Comparison of ENCODE assay signal across 12 cellular contexts in genomic region chr6:399785-400517, GRCh38. TPM values are rescaled to one million over a fixed set of nuclear protein-coding genes. Genes with fewer than 3 reads are reported as not detected.
A peak's percentile ranks its signal among the peaks of the same experiment; 100 is the strongest.
DNase-seq lines count a peak whose midpoint lies in the region; ATAC-seq and TF ChIP-seq lines count a peak whose summit lies in the region.
"Had no signal": no experiment of that assay in that cellular context is flagged by ENCODE, and none has a peak within 500 bp of the region (broad histone marks: within the 10 kb centered on the region; RNA-seq: fewer than 3 reads in every experiment).

No MANE protein-coding gene starts in this region.

- peaks cover 8 to 38% of the 10 kb centered on the region in 2 donors for H3K27me3 ChIP-seq in left lung
- H3K27me3 ChIP-seq in adrenal gland: no peaks in the 10 kb centered on the region

- no peak for TF ChIP-seq CTCF in left lung (IDR thresholded peaks at IDR 0.05)
- TF ChIP-seq CTCF in WTC11 (IDR thresholded peaks at IDR 0.05): no peak
- TF ChIP-seq CTCF in adrenal gland (IDR thresholded peaks at IDR 0.05): no peak

- 53 to 74% (median 68%) methylated on average over 11 of the region's 11 CpGs for WGBS in adrenal gland, 4 donors

- H3K4me3 ChIP-seq in left lung (no peak overlapping the region), adrenal gland (no peak overlapping the region)

- no peak overlapping the region for H3K27ac Mint-ChIP-seq in WTC11
- H3K27ac Mint-ChIP-seq: brain had no signal

- CTCF ChIA-PET in WTC11 (lab: Charles Lee): interaction anchor here (0.6 to 1.2 kb wide), 3 partner anchors 9 to 284 kb away, joined by 3 to 9 read pairs (median 5); no protein-coding TSS in a partner anchor

- peak; percentile 39 for ATAC-seq in GM18499 (IDR thresholded peaks at IDR 0.05; ENCODE audit: insufficient read depth, unreplicated experiment)
- ATAC-seq in GM21576 (IDR thresholded peaks at IDR 0.05; ENCODE audit: unreplicated experiment): peak; percentile 55
- peak; percentile 62 for ATAC-seq in left lung
- ATAC-seq in WTC11: no peak

- intact Hi-C loops in left lung (cut with DNase I) (no loop called here), adrenal gland (cut with DNase I) (no loop called here)

- TF ChIP-seq POLR2A in adrenal gland (IDR thresholded peaks at IDR 0.05): no peak

- H3K27ac ChIP-seq in left lung (no peak overlapping the region), adrenal gland (no peak overlapping the region)

- no peak overlapping the region for H3K4me3 Mint-ChIP-seq in WTC11
- H3K4me3 Mint-ChIP-seq: brain had no signal

- H3K9me3 Mint-ChIP-seq in WTC11: no peaks in the 10 kb centered on the region

- H3K36me3 ChIP-seq in left lung (no peaks in the 10 kb centered on the region), adrenal gland (replicated peaks in 1 of 2) (no peaks in the 10 kb centered on the region)

- no peaks in the 10 kb centered on the region for H3K9me3 ChIP-seq in left lung
- H3K9me3 ChIP-seq in adrenal gland (replicated peaks in 1 of 3): no peaks in the 10 kb centered on the region

- DNase-seq in OCI-M1 (lab: John Stamatoyannopoulos, UW): peak; percentile 19
- no peak for DNase-seq in left lung
- no peak for DNase-seq in A172 (ENCODE audit: low spot score)
- no peak for DNase-seq in hepatic stellate cell (ENCODE audit: low spot score)
- no peak for DNase-seq in WTC11 (ENCODE audit: low spot score)
- DNase-seq in adrenal gland: no peak
- DNase-seq: foreskin melanocyte, GF-D8, NCI-H1694 treated with DMSO at 0.1 percent for 48 hours had no signal

- no peaks in the 10 kb centered on the region for H3K4me1 Mint-ChIP-seq in WTC11
- H3K4me1 Mint-ChIP-seq: brain had no signal

- H3K4me1 ChIP-seq in left lung (no peaks in the 10 kb centered on the region), adrenal gland (replicated peaks in 1 of 2) (no peaks in the 10 kb centered on the region)

- H3K27me3 Mint-ChIP-seq in WTC11 (ENCODE audit: low read depth): peaks cover 14% of the 10 kb centered on the region

- H3K36me3 Mint-ChIP-seq in WTC11: no peaks in the 10 kb centered on the region
- H3K36me3 Mint-ChIP-seq: brain had no signal

- POLR2A ChIA-PET in WTC11 (lab: Charles Lee): no interaction called here

TF ChIP-seq in WTC11, 78 proteins besides CTCF, POLR2A, EP300 and RAD21:
- no peak for TF ChIP-seq FOXK1 (CRISPR knock-in tag; IDR thresholded peaks at IDR 0.05)
- TF ChIP-seq, protein P1, sequence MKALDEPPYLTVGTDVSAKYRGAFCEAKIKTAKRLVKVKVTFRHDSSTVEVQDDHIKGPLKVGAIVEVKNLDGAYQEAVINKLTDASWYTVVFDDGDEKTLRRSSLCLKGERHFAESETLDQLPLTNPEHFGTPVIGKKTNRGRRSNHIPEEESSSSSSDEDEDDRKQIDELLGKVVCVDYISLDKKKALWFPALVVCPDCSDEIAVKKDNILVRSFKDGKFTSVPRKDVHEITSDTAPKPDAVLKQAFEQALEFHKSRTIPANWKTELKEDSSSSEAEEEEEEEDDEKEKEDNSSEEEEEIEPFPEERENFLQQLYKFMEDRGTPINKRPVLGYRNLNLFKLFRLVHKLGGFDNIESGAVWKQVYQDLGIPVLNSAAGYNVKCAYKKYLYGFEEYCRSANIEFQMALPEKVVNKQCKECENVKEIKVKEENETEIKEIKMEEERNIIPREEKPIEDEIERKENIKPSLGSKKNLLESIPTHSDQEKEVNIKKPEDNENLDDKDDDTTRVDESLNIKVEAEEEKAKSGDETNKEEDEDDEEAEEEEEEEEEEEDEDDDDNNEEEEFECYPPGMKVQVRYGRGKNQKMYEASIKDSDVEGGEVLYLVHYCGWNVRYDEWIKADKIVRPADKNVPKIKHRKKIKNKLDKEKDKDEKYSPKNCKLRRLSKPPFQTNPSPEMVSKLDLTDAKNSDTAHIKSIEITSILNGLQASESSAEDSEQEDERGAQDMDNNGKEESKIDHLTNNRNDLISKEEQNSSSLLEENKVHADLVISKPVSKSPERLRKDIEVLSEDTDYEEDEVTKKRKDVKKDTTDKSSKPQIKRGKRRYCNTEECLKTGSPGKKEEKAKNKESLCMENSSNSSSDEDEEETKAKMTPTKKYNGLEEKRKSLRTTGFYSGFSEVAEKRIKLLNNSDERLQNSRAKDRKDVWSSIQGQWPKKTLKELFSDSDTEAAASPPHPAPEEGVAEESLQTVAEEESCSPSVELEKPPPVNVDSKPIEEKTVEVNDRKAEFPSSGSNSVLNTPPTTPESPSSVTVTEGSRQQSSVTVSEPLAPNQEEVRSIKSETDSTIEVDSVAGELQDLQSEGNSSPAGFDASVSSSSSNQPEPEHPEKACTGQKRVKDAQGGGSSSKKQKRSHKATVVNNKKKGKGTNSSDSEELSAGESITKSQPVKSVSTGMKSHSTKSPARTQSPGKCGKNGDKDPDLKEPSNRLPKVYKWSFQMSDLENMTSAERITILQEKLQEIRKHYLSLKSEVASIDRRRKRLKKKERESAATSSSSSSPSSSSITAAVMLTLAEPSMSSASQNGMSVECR (CRISPR knock-in tag; IDR thresholded peaks at IDR 0.05; ENCODE audit: borderline replicate concordance): no peak
- TF ChIP-seq ZNF232 (CRISPR knock-in tag; IDR thresholded peaks at IDR 0.05): no peak
- TF ChIP-seq FOXP1 (CRISPR knock-in tag; IDR thresholded peaks at IDR 0.05; ENCODE audit: borderline replicate concordance): no peak
- TF ChIP-seq ATF3 (CRISPR knock-in tag; conservative IDR thresholded peaks at IDR 0.05): no peak
- TF ChIP-seq MAX (CRISPR knock-in tag; IDR thresholded peaks at IDR 0.05): no peak
- TF ChIP-seq TP53 (CRISPR knock-in tag; IDR thresholded peaks at IDR 0.05): no peak
- no peak for TF ChIP-seq E2F5 (CRISPR knock-in tag; IDR thresholded peaks at IDR 0.05)
- TF ChIP-seq NFE2L1 (CRISPR knock-in tag; IDR thresholded peaks at IDR 0.05): no peak
- TF ChIP-seq, protein P2, sequence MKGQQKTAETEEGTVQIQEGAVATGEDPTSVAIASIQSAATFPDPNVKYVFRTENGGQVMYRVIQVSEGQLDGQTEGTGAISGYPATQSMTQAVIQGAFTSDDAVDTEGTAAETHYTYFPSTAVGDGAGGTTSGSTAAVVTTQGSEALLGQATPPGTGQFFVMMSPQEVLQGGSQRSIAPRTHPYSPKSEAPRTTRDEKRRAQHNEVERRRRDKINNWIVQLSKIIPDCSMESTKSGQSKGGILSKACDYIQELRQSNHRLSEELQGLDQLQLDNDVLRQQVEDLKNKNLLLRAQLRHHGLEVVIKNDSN (CRISPR knock-in tag; IDR thresholded peaks at IDR 0.05): no peak
- TF ChIP-seq JUN (CRISPR knock-in tag; IDR thresholded peaks at IDR 0.05): no peak

RNA-seq across cellular contexts. Expression of gene IRF4, which starts 8.4 kb away (rescaled TPM):
- 1 to 10 TPM; 3.4 to 7.0 TPM for total RNA-seq in left lung
- total RNA-seq in A172 (2014; rRNA removed; shearing (Covaris generic)): 0.29 TPM in 1 of 2 replicates, not detected in the other
- total RNA-seq in WTC11 (2021): 1.6 to 2.2 TPM (median 2.2 TPM) in 3 replicates
- 1 to 10 TPM in 3 of 8 donors, under 1 TPM in 4, not detected in 1; 0.30 to 1.5 (median 0.71) TPM for total RNA-seq in adrenal gland
- under 1 TPM; 0.17 to 0.72 (median 0.48) TPM for polyA plus RNA-seq in adrenal gland
